In the genomic region with DNA sequence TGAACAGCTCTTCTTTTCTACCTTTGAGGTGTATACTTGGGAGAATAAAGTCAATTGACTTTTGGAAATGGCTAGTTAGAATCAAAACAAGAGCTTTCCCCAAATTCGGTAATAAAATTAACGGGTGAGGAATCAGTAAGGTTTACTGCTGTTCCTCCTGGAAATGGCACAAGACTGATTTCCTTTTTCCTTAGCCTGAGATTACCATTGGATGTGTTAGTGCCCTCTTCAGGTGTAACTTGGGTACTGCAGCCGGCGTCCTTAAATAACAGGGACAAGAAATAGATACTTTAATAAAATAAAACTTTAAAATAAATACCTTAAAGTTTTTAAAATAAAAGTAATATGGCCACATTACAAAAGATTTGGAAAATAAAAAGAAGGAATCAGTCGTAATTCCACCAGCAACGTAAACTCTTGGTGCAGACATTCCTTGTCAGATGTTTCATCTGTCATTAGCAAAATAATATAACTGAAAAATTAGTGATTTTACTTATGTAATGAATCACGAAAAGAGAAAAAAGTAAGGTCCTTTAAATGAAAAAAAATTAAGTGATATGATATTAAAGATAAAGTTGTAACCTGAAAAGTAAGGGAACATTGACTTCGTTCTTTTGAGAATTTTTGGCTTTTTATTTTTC, we compare ENCODE assay signal across 8 cellular contexts. TPM values are rescaled to one million over a fixed set of nuclear protein-coding genes. Genes with fewer than 3 reads are reported as not detected.
DNase-seq lines count a peak whose midpoint lies in the region; ATAC-seq, FAIRE-seq and TF ChIP-seq lines count a peak whose summit lies in the region.

No MANE protein-coding gene starts in this region.

- TF ChIP-seq CTCF in brain (conservative IDR thresholded peaks at IDR 0.05) = peak; percentile 79 to 86

- no peaks in the 10 kb centered on the region for H3K27me3 Mint-ChIP-seq in brain

- H3K36me3 Mint-ChIP-seq in brain = peaks cover 29% of the 10 kb centered on the region

- H3K9me3 Mint-ChIP-seq in brain = no peaks in the 10 kb centered on the region

- H3K4me1 Mint-ChIP-seq in brain = peaks cover 33% of the 10 kb centered on the region

- ATAC-seq in GM19023 (IDR thresholded peaks at IDR 0.05; ENCODE audit: unreplicated experiment) = no peak

- DNase-seq in NCI-H510A treated with DMSO at 0.1 percent for 48 hours (lab: John Stamatoyannopoulos, UW) (peak; percentile 84), NCI-H510A (lab: John Stamatoyannopoulos, UW) (no peak), NCI-H187 treated with DMSO at 0.1 percent for 48 hours (lab: John Stamatoyannopoulos, UW) (peak; percentile 8), islet precursor cell (peak; percentile 71)
- peak; percentile 57 to 68 for DNase-seq in stimulated activated CD4-positive, alpha-beta T cell treated with anti-CD3 and anti-CD28 coated beads, Interleukin-1b, Interleukin-23, amount 100 ng/mL, for 4 hours (ENCODE audit: low read depth in 2 of 2)

- FAIRE-seq in TTC549 (lab: Jason Lieb, UNC) = peak; percentile 88

- H3K4me3 Mint-ChIP-seq in brain = peak overlapping the region in 4 of 5 experiments; percentile 56 to 69 (median 64)

- H3K27ac Mint-ChIP-seq in brain = peak overlapping the region; percentile 4 to 90 (median 44)

RNA-seq across cellular contexts. Expression of gene ZFTA, which starts 29.7 kb away (rescaled TPM):
- polyA plus RNA-seq in brain (ENCODE audit: insufficient read depth, low read depth, low replicate concordance) = 16.5 TPM

RNA-seq across cellular contexts. Expression of gene RTN3, which starts 57.5 kb away (rescaled TPM):
- polyA plus RNA-seq in brain (ENCODE audit: insufficient read depth, low read depth, low replicate concordance) = 666 TPM
